Comparison of ENCODE assay signal across 9 cellular contexts in the genomic region with DNA sequence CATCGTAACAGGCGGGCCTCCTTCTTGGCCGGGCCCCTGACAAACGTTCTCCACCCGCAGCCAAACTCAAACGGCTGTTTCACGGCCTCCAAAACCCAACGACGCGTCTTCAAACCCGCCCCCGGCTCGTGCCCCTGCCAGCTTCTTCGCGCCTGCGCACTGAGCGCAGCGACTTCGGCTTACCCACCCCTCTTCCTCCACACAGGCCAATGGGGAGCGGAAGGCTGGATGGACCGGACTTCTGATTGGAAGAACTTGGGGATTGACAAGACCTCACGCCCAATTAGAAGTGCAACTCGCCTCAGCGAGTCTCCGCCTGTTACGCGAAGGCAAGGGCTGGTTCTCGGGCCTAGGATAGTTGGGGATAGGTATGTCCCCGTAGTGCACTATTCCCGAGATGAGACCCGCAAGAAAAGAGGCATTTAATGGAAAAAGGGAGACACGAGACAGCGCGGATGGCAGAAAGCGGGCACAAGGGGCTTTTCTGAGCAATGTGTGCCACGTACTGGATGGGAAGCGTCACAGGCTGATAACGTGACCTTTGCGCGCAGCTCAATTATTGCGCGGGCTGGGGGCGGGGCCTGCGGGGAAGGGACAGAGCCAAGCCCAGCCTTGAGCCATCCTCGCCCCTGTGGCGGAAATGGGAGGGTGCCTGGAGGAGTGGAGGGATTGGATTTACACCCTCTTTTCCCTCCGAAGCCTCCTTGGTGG. TPM values are rescaled to one million over a fixed set of nuclear protein-coding genes. Genes with fewer than 3 reads are reported as not detected.
DNase-seq lines count a peak whose midpoint lies in the region; ATAC-seq, FAIRE-seq and TF ChIP-seq lines count a peak whose summit lies in the region.
"Had no signal": no experiment of that assay in that cellular context is flagged by ENCODE, and none has a peak within 500 bp of the region (broad histone marks: within the 10 kb centered on the region; RNA-seq: fewer than 3 reads in every experiment).

A gene (minus strand): TSS at position 111 of the 711 bp plus-strand sequence. CDS start 108 bp downstream, at position 3.

- H3K36me3 Mint-ChIP-seq in chondrocyte (ENCODE audit: low read depth), result no peaks in the 10 kb centered on the region

- H3K4me3 ChIP-seq in BE2C (ENCODE audit: low read depth, low read length) (peak within 1 kb of the TSS; percentile 94), kidney (ENCODE audit: low read length in 2 of 2) (peak within 1 kb of the TSS; percentile 93 to 100)

- intact Hi-C loops in kidney (cut with DNase I), result no loop called here

- peak; percentile 98 for ATAC-seq in HG03439 (IDR thresholded peaks at IDR 0.05; ENCODE audit: unreplicated experiment)

- no peaks in the 10 kb centered on the region for H3K27me3 Mint-ChIP-seq in chondrocyte (ENCODE audit: low read depth)

- peaks cover 26% of the 10 kb centered on the region for H3K4me1 Mint-ChIP-seq in chondrocyte (ENCODE audit: low read depth)

- no peaks in the 10 kb centered on the region for H3K4me1 ChIP-seq in BE2C
- H3K4me1 ChIP-seq in kidney (ENCODE audit: control insufficient read depth in 1 of 2, insufficient read depth in 1 of 2, low read depth in 1 of 2, low read length in 2 of 2), result peaks cover 4 to 7% of the 10 kb centered on the region in 2 donors

- H3K9ac ChIP-seq in kidney (ENCODE audit: low read length in 2 of 2), result peak within 1 kb of the TSS; percentile 95 to 98

- peak; percentile 99 for DNase-seq in BE2C
- DNase-seq in GM19238 (ENCODE audit: insufficient read length, low spot score), result peak; percentile 94
- DNase-seq in NCI-H510A (lab: John Stamatoyannopoulos, UW), result peak; percentile 98
- peak; percentile 97 for DNase-seq in activated CD4-positive, alpha-beta T cell treated with anti-CD3 and anti-CD28 coated beads for 1 hour
- DNase-seq in chondrocyte (ENCODE audit: low spot score), result peak; percentile 99
- peak; percentile 99 for DNase-seq in kidney
- DNase-seq in stimulated activated CD4-positive, alpha-beta T cell treated with anti-CD3 and anti-CD28 coated beads, Interleukin-15, amount 100 ng/mL, for 24 hours, result peak; percentile 97

- peak; percentile 61 for FAIRE-seq in kidney (lab: Jason Lieb, UNC)

- H3K27ac Mint-ChIP-seq in chondrocyte (ENCODE audit: unreplicated experiment), result no peak within 1 kb of the TSS
- H3K27ac Mint-ChIP-seq: stimulated activated naive CD8-positive, alpha-beta T cell treated with anti-CD3 and anti-CD28 coated beads, Interleukin-15, Interleukin-2, amounts not matched to agents 100 ng/mL and 50 ng/mL, for 24 hours had no signal

- no peaks in the 10 kb centered on the region for H3K9me3 Mint-ChIP-seq in chondrocyte (ENCODE audit: low read depth)
- H3K9me3 Mint-ChIP-seq: stimulated activated naive CD8-positive, alpha-beta T cell treated with anti-CD3 and anti-CD28 coated beads, Interleukin-15, Interleukin-2, amounts not matched to agents 100 ng/mL and 50 ng/mL, for 24 hours had no signal

- H3K4me3 Mint-ChIP-seq in chondrocyte (ENCODE audit: unreplicated experiment), result no peak within 1 kb of the TSS
- H3K4me3 Mint-ChIP-seq: stimulated activated naive CD8-positive, alpha-beta T cell treated with anti-CD3 and anti-CD28 coated beads, Interleukin-15, Interleukin-2, amounts not matched to agents 100 ng/mL and 50 ng/mL, for 24 hours had no signal

- H3K36me3 ChIP-seq in BE2C, result no peaks in the 10 kb centered on the region
- no peaks in the 10 kb centered on the region for H3K36me3 ChIP-seq in kidney (ENCODE audit: control insufficient read depth in 1 of 2, insufficient read depth in 2 of 2, low read length in 2 of 2)

- TF ChIP-seq CTCF in BE2C (IDR thresholded peaks at IDR 0.05; ENCODE audit: low read depth, low read length), result no peak
- no peak for TF ChIP-seq CTCF in chondrocyte (IDR thresholded peaks at IDR 0.05)
- no peak for TF ChIP-seq CTCF in kidney (IDR thresholded peaks at IDR 0.05; ENCODE audit: borderline replicate concordance, extremely low read depth, insufficient read depth)

- H3K9me3 ChIP-seq in BE2C (no peaks in the 10 kb centered on the region), kidney (ENCODE audit: control insufficient read depth in 1 of 2, low read length in 2 of 2) (no peaks in the 10 kb centered on the region)

- no peaks in the 10 kb centered on the region for H3K27me3 ChIP-seq in BE2C

- peak within 1 kb of the TSS; percentile 99 to 100 for H3K27ac ChIP-seq in kidney (ENCODE audit: low read depth in 2 of 2, low read length in 2 of 2)

RNA-seq across cellular contexts. Expression of the gene that starts here (rescaled TPM):
- polyA plus RNA-seq in BE2C (2012; ENCODE audit: insufficient read depth, insufficient read length, low read depth), result 148 TPM
- total RNA-seq in chondrocyte, result 361 to 405 TPM (median 404 TPM) in 3 replicates
- total RNA-seq in kidney, result 330 TPM
- polyA plus RNA-seq in kidney (ENCODE audit: insufficient read depth, low read depth, low replicate concordance), result 365 TPM

Comparison
In these comparisons a context has a peak if more than half of its experiments do, and no peak if none do; other contexts are left out.
1. Peak in every context shown above with its lines: DNase-seq, ATAC-seq, H3K4me3 ChIP-seq and H3K27ac ChIP-seq.